Comparison of ENCODE assay signal across 18 cellular contexts in genomic region chr10:52525761-52526160, GRCh38.
DNase-seq lines count a peak whose midpoint lies in the region; ATAC-seq and TF ChIP-seq lines count a peak whose summit lies in the region.
"Had no signal": no experiment of that assay in that cellular context is flagged by ENCODE, and none has a peak within 500 bp of the region (broad histone marks: within the 10 kb centered on the region; RNA-seq: fewer than 3 reads in every experiment).

No MANE protein-coding gene starts in this region.

- H3K4me3 Mint-ChIP-seq in chondrocyte (ENCODE audit: unreplicated experiment): no peak overlapping the region
- H3K4me3 Mint-ChIP-seq: activated T-cell treated with anti-CD3 and anti-CD28 coated beads, Interleukin-2, amount 50 U/mL, for 4 hours; IgD-negative memory B cell had no signal

- H3K27me3 Mint-ChIP-seq in chondrocyte (ENCODE audit: low read depth): no peaks in the 10 kb centered on the region
- H3K27me3 Mint-ChIP-seq: IgD-negative memory B cell had no signal

- H3K9me3 Mint-ChIP-seq in chondrocyte (ENCODE audit: low read depth): peaks cover 4% of the 10 kb centered on the region

- peaks cover 2% of the 10 kb centered on the region for H3K36me3 Mint-ChIP-seq in chondrocyte (ENCODE audit: low read depth)
- H3K36me3 Mint-ChIP-seq: IgD-negative memory B cell had no signal

- DNase-seq in AG09309 (ENCODE audit: low read depth) (peak; percentile 37), M059J (ENCODE audit: low read depth) (peak; percentile 37), chondrocyte (ENCODE audit: low spot score) (no peak), myocyte (ENCODE audit: low read depth) (peak; percentile 37), DMS53 (lab: John Stamatoyannopoulos, UW) (no peak), anterior cingulate cortex (lab: John Stamatoyannopoulos, UW) (no peak)
- DNase-seq: activated CD4-positive, alpha-beta T cell treated with anti-CD3 and anti-CD28 coated beads, Interleukin-2, amount 50 U/mL, for 48 hours; activated T-cell treated with anti-CD3 and anti-CD28 coated beads, Interleukin-2, amount 50 U/mL, for 4 hours; DMS153; H7; NCI-H1105 treated with DMSO at 0.1 percent for 48 hours; NCI-H2227 treated with DMSO at 0.1 percent for 48 hours; sigmoid colon; stimulated activated CD4-positive, alpha-beta T cell treated with anti-CD3 and anti-CD28 coated beads, Interleukin-4, amount 100 ng/mL, for 4 hours; tibial artery had no signal

- peaks cover 29% of the 10 kb centered on the region for H3K4me1 Mint-ChIP-seq in chondrocyte (ENCODE audit: low read depth)
- H3K4me1 Mint-ChIP-seq: IgD-negative memory B cell had no signal

- no peak overlapping the region for H3K4me3 ChIP-seq in AG09309 (ENCODE audit: control insufficient read depth, low read depth, low read length)
- H3K4me3 ChIP-seq: sigmoid colon, tibial artery had no signal

- no peak for TF ChIP-seq CTCF in AG09309 (IDR thresholded peaks at IDR 0.05; ENCODE audit: control insufficient read depth, insufficient read depth, low read depth, low read length, missing control alignments)
- no peak for TF ChIP-seq CTCF in chondrocyte (IDR thresholded peaks at IDR 0.05)

- peak overlapping the region; percentile 73 for H3K27ac Mint-ChIP-seq in chondrocyte (ENCODE audit: unreplicated experiment)
- H3K27ac Mint-ChIP-seq: IgD-negative memory B cell had no signal

- ATAC-seq in GM21825 (IDR thresholded peaks at IDR 0.05; ENCODE audit: unreplicated experiment) (no peak), GM19351 (IDR thresholded peaks at IDR 0.05; ENCODE audit: unreplicated experiment) (no peak)
- ATAC-seq: activated T-cell treated with anti-CD3 and anti-CD28 coated beads, Interleukin-2, amount 50 U/mL, for 4 hours had no signal

Comparison
In these comparisons a context has a peak if more than half of its experiments do, and no peak if none do; other contexts are left out.
1. DNase-seq: peak in AG09309 (single experiment), M059J (single experiment) and myocyte (single experiment); none in chondrocyte (single experiment), DMS53 (single experiment) and anterior cingulate cortex (0 of 58).